Comparison of ENCODE assay signal across 22 cellular contexts in the genomic region with DNA sequence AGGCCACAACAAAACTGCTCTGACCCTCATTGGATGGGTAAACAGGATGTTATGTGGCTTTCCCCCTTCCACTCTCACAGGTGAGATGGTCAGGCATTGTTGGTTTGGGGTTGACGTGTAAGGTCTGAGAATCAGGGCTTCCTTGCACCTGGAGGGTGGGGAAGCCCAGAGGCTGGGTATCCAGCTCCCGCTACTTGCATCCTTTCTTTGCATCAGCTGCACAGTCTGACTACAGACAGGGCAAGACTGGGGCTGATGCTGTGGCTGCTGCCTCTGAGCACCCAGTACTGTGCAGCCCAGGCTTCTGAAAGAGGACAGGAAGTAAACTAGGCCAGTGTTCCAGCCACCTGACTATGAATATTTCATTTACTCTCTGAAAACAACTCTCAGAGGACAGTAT. TPM values are rescaled to one million over a fixed set of nuclear protein-coding genes. Genes with fewer than 3 reads are reported as not detected.
DNase-seq lines count a peak whose midpoint lies in the region; ATAC-seq and TF ChIP-seq lines count a peak whose summit lies in the region.
"Had no signal": no experiment of that assay in that cellular context is flagged by ENCODE, and none has a peak within 500 bp of the region (broad histone marks: within the 10 kb centered on the region; RNA-seq: fewer than 3 reads in every experiment).

No MANE protein-coding gene starts in this region.

- H3K27ac ChIP-seq in MM.1S (ENCODE audit: low read length): no peak overlapping the region
- H3K27ac ChIP-seq in upper lobe of right lung: no peak overlapping the region
- H3K27ac ChIP-seq: BLaER1 treated with 17β-estradiol and CSF1 and Interleukin-3, amounts not matched to agents 10 nM and 100 nM; uterus had no signal

- H3K27me3 ChIP-seq in MM.1S (replicated peaks; ENCODE audit: insufficient read depth, low read length) (peaks cover 30% of the 10 kb centered on the region), upper lobe of right lung (peaks cover 3% of the 10 kb centered on the region)
- H3K27me3 ChIP-seq: BLaER1 treated with 17β-estradiol and CSF1 and Interleukin-3, amounts not matched to agents 10 nM and 100 nM; uterus had no signal

- H2AFZ ChIP-seq in MM.1S (ENCODE audit: low read length): no peak overlapping the region

- no peak overlapping the region for H3K4me3 ChIP-seq in MM.1S (ENCODE audit: low read length)
- H3K4me3 ChIP-seq in upper lobe of right lung: no peak overlapping the region
- H3K4me3 ChIP-seq: BLaER1 treated with 17β-estradiol and CSF1 and Interleukin-3, amounts not matched to agents 10 nM and 100 nM; uterus had no signal

- H3K36me3 ChIP-seq in MM.1S (replicated peaks; ENCODE audit: insufficient read depth, low read length): no peaks in the 10 kb centered on the region
- H3K36me3 ChIP-seq in upper lobe of right lung: no peaks in the 10 kb centered on the region
- H3K36me3 ChIP-seq: BLaER1 treated with 17β-estradiol and CSF1 and Interleukin-3, amounts not matched to agents 10 nM and 100 nM; uterus had no signal

- H3K4me2 ChIP-seq in MM.1S (ENCODE audit: low read depth, low read length): no peak overlapping the region

- no peaks in the 10 kb centered on the region for H4K20me1 ChIP-seq in MM.1S (ENCODE audit: insufficient read depth, low read length)
- H4K20me1 ChIP-seq: BLaER1 treated with 17β-estradiol and CSF1 and Interleukin-3, amounts not matched to agents 10 nM and 100 nM had no signal

- no peak overlapping the region for H3K9ac ChIP-seq in MM.1S (ENCODE audit: low read length)
- H3K9ac ChIP-seq: BLaER1 treated with 17β-estradiol and CSF1 and Interleukin-3, amounts not matched to agents 10 nM and 100 nM had no signal

- DNase-seq in cardiac septum (ENCODE audit: low spot score): peak; percentile 59
- no peak for DNase-seq in Right ventricle myocardium superior
- DNase-seq in MM.1S: peak; percentile 46
- DNase-seq in upper lobe of right lung: peak; percentile 8
- DNase-seq in stimulated activated CD8-positive, alpha-beta memory T cell treated with anti-CD3 and anti-CD28 coated beads, Interleukin-4, amount 100 ng/mL, for 48 hours: no peak
- no peak for DNase-seq in NCI-H2029 treated with DMSO at 0.1 percent for 48 hours (lab: John Stamatoyannopoulos, UW)
- DNase-seq in GM13976 (ENCODE audit: low spot score): no peak
- DNase-seq: activated B cell treated with CpG ODN at 0.5 μM for 24 hours; activated CD8-positive, alpha-beta T cell treated with anti-CD3 and anti-CD28 coated beads for 36 hours; activated naive CD4-positive, alpha-beta T cell treated with anti-CD3 and anti-CD28 coated beads, Interleukin-2, amount 50 U/mL, for 16 hours; activated T-cell treated with anti-CD3 and anti-CD28 coated beads, Interleukin-2, amount 50 U/mL, for 4 hours; left colon; NCI-H1694; nephron progenitor cell; NK-92 treated with Interleukin-12 subunit alpha and Interleukin-12 subunit beta, amount 100 ng/mL, for 24 hours; stimulated activated CD4-positive, alpha-beta T cell treated with anti-CD3 and anti-CD28 coated beads, Interleukin-4, amount 100 ng/mL, for 24 hours; uterus had no signal

- no peaks in the 10 kb centered on the region for H3K9me2 ChIP-seq in MM.1S (replicated peaks; ENCODE audit: insufficient read depth, low read length)

- TF ChIP-seq CTCF in MM.1S (IDR thresholded peaks at IDR 0.05; ENCODE audit: low read length) (no peak), upper lobe of right lung (IDR thresholded peaks at IDR 0.05) (no peak), GM13976 (IDR thresholded peaks at IDR 0.05; ENCODE audit: borderline replicate concordance, control extremely low read depth, extremely low read depth, insufficient read depth, missing control alignments) (no peak)

- intact Hi-C loops in cardiac septum (cut with DNase I) (no loop called here), Right ventricle myocardium superior (cut with DNase I) (no loop called here), upper lobe of right lung (cut with DNase I) (no loop called here)

- H3K79me2 ChIP-seq in MM.1S (ENCODE audit: low read length): no peaks in the 10 kb centered on the region

- H3K9me3 ChIP-seq in MM.1S (replicated peaks; ENCODE audit: insufficient read depth, low read length) (no peaks in the 10 kb centered on the region), upper lobe of right lung (no peaks in the 10 kb centered on the region)
- H3K9me3 ChIP-seq: BLaER1 treated with 17β-estradiol and CSF1 and Interleukin-3, amounts not matched to agents 10 nM and 100 nM; uterus had no signal

- no peak for ATAC-seq in Right ventricle myocardium superior (ENCODE audit: poor library complexity)
- ATAC-seq in GM21825 (IDR thresholded peaks at IDR 0.05; ENCODE audit: unreplicated experiment): peak; percentile 62
- no peak for ATAC-seq in upper lobe of right lung
- ATAC-seq: activated CD8-positive, alpha-beta T cell treated with anti-CD3 and anti-CD28 coated beads for 36 hours; activated T-cell treated with anti-CD3 and anti-CD28 coated beads, Interleukin-2, amount 50 U/mL, for 4 hours; HepG2; left colon; SK-N-SH treated with all-trans-retinoic acid at 6 μM for 48 hours had no signal

- in situ Hi-C loops in GM13976 (cut with MboI; ENCODE audit: low sequenced_read_pairs, unreplicated experiment): no loop called here

- H3F3A ChIP-seq in MM.1S (ENCODE audit: insufficient read depth, low read length): no peaks in the 10 kb centered on the region

- H3K4me1 ChIP-seq in MM.1S (ENCODE audit: low read length): no peaks in the 10 kb centered on the region
- H3K4me1 ChIP-seq in upper lobe of right lung: no peaks in the 10 kb centered on the region
- H3K4me1 ChIP-seq: uterus had no signal

RNA-seq across cellular contexts. Expression of gene ATP2B2, which starts 58.0 kb away (rescaled TPM):
- 0.13 TPM for total RNA-seq in cardiac septum
- not detected for total RNA-seq in Right ventricle myocardium superior
- 0.06 TPM for total RNA-seq in upper lobe of right lung
- total RNA-seq: activated B cell treated with CpG ODN at 0.5 μM for 24 hours; activated CD8-positive, alpha-beta T cell treated with anti-CD3 and anti-CD28 coated beads for 36 hours; M059J had no signal

Comparison
In these comparisons a context has a peak if more than half of its experiments do, and no peak if none do; other contexts are left out.
1. DNase-seq: peak in cardiac septum (single experiment), MM.1S (single experiment) and upper lobe of right lung (single experiment); none in Right ventricle myocardium superior (single experiment), stimulated activated CD8-positive, alpha-beta memory T cell treated with anti-CD3 and anti-CD28 coated beads, Interleukin-4, amount 100 ng/mL, for 48 hours (single experiment), NCI-H2029 treated with DMSO at 0.1 percent for 48 hours (single experiment) and GM13976 (single experiment).